In the genomic region with DNA sequence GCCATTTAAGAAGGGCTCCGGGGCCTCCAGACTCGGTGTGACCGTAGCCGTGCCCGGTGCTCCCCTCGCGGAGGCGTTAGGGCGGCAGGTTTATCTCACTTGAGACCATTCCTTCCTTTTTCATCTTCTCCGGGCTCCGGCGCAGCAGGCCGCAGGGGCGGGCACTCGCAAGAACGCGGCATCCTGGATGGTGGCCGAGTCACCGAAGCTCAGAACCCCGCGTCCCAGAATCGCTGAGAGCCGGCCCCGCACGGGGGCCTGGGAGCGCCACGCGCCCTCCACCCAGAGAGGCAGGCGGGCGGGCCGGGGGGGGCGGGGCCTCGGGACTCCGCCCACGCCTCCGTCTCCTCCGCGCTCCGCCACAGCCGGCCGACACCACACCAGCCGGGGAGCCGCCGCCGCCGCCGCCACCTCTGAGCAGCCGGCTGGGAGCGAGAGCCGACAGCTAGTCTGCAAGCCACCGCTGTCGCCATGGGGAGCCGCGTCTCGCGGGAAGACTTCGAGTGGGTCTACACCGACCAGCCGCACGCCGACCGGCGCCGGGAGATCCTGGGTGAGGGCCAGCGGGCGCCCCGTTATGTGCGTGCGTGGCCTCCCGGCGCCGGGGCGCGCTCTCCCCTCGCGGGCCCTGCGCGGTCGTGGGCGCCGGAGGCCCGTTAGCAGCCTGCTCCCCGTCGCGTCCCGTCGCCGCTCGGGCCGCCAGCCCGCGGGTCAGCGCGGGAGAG, we compare ENCODE assay signal across 8 cellular contexts. TPM values are rescaled to one million over a fixed set of nuclear protein-coding genes. Genes with fewer than 3 reads are reported as not detected.
DNase-seq lines count a peak whose midpoint lies in the region; ATAC-seq and TF ChIP-seq lines count a peak whose summit lies in the region.

A gene (plus strand): TSS at position 375 of the 725 bp plus-strand sequence. CDS start 97 bp downstream, at position 472.

- H3K4me3 Mint-ChIP-seq in immature natural killer cell, result peak within 1 kb of the TSS; percentile 85 to 92 (median 87)

- H3K27me3 ChIP-seq in WERI-Rb-1 (ENCODE audit: insufficient read depth, low read depth, severe bottlenecking) (no peaks in the 10 kb centered on the region), breast epithelium (no peaks in the 10 kb centered on the region), spleen (replicated peaks in 1 of 7) (no peaks in the 10 kb centered on the region)

- peaks cover 0 to 2% (median 0%) of the 10 kb centered on the region in 6 donors for H3K9me3 Mint-ChIP-seq in immature natural killer cell

- no peaks in the 10 kb centered on the region for H3K36me3 Mint-ChIP-seq in immature natural killer cell

- no peak for TF ChIP-seq CTCF in WERI-Rb-1 (IDR thresholded peaks at IDR 0.05; ENCODE audit: low read depth, low read length)
- no peak for TF ChIP-seq CTCF in breast epithelium (IDR thresholded peaks at IDR 0.05)
- TF ChIP-seq CTCF in spleen (IDR thresholded peaks at IDR 0.05 in 8 of 11, conservative IDR thresholded peaks at IDR 0.05 in 3 of 11), result peak in 2 of 11 experiments; percentile 7 to 18

- 0 to 1% (median 0%) methylated on average over 35 to 94 of the region's 94 CpGs for WGBS in spleen, 5 donors

- peaks cover 30 to 34% of the 10 kb centered on the region in 2 donors for H3K4me1 Mint-ChIP-seq in immature natural killer cell

- H3K27me3 Mint-ChIP-seq in immature natural killer cell (ENCODE audit: low read depth in 3 of 3), result peaks cover 6 to 11% (median 7%) of the 10 kb centered on the region in 3 donors

- no peaks in the 10 kb centered on the region; the same call in 1 of the 2 replicates for H3K36me3 ChIP-seq in WERI-Rb-1
- no peaks in the 10 kb centered on the region for H3K36me3 ChIP-seq in breast epithelium
- peaks cover 0 to 22% (median 0%) of the 10 kb centered on the region in 6 donors for H3K36me3 ChIP-seq in spleen

- DNase-seq in ACHN (peak; percentile 95), NCI-H2171 (lab: John Stamatoyannopoulos, UW) (peak; percentile 86), WERI-Rb-1 (peak; percentile 85), breast epithelium (ENCODE audit: low spot score in 2 of 2) (peak; percentile 77 to 84), immature natural killer cell (peak; percentile 85 to 87 (median 87)), spleen (peak; percentile 97)

- peak within 1 kb of the TSS; percentile 91 for H3K27ac ChIP-seq in WERI-Rb-1
- H3K27ac ChIP-seq in breast epithelium, result peak within 1 kb of the TSS; percentile 94 to 98
- H3K27ac ChIP-seq in spleen, result peak within 1 kb of the TSS; percentile 96 to 99 (median 99)

- H3K27ac Mint-ChIP-seq in immature natural killer cell, result peak within 1 kb of the TSS; percentile 81 to 95 (median 94)

- H3K4me3 ChIP-seq in WERI-Rb-1 (ENCODE audit: low read depth, low read length) (peak within 1 kb of the TSS; percentile 57), breast epithelium (peak within 1 kb of the TSS; percentile 91 to 99 (median 94)), spleen (peak within 1 kb of the TSS; percentile 68 to 96 (median 88))

- ATAC-seq in GM18868 (IDR thresholded peaks at IDR 0.05; ENCODE audit: unreplicated experiment) (peak; percentile 70), HG03097 (IDR thresholded peaks at IDR 0.05; ENCODE audit: low FRiP score, unreplicated experiment) (peak; percentile 61)

- intact Hi-C loops in breast epithelium (cut with DNase I; ENCODE audit: low total_unique reads), result no loop called here
- intact Hi-C loops in spleen (cut with DNase I; ENCODE audit: low total_unique reads), result loop anchor here (5.0 kb wide), 1 partner anchor 64 kb away; no protein-coding TSS in a partner anchor

- in situ Hi-C loops in ACHN (cut with HindIII; ENCODE audit: low pct_ligation_motif_present, low pct_unique_long_range_greater_than_20kb, low sequenced_read_pairs), result no loop called here

- H3K4me1 ChIP-seq in breast epithelium (no peaks in the 10 kb centered on the region), spleen (peaks cover 9 to 66% (median 49%) of the 10 kb centered on the region in 6 donors)

- TF ChIP-seq POLR2A in breast epithelium (IDR thresholded peaks at IDR 0.05) (peak; percentile 26), spleen (IDR thresholded peaks at IDR 0.05) (peak in 2 of 3 donors; percentile 65 to 94)

- H3K9me3 ChIP-seq in WERI-Rb-1 (ENCODE audit: severe bottlenecking), result no peaks in the 10 kb centered on the region
- no peaks in the 10 kb centered on the region for H3K9me3 ChIP-seq in breast epithelium
- H3K9me3 ChIP-seq in spleen, result no peaks in the 10 kb centered on the region

RNA-seq across cellular contexts. Expression of the gene that starts here (rescaled TPM):
- total RNA-seq in breast epithelium, result 10 to 100 TPM; 74.9 to 84.4 (median 81.0) TPM
- 10 to 100 TPM; 60.7 to 93.9 (median 65.9) TPM for polyA plus RNA-seq in immature natural killer cell
- 100 to 1,000 TPM in 1 of 7 donors, 10 to 100 TPM in 6; 48.8 to 102 (median 63.2) TPM for total RNA-seq in spleen
- polyA plus RNA-seq in spleen, result 10 to 100 TPM; 29.2 to 35.4 (median 33.9) TPM

Comparison
In these comparisons a context has a peak if more than half of its experiments do, and no peak if none do; other contexts are left out.
1. Peak in every context shown above with its lines: DNase-seq, ATAC-seq, H3K4me3 ChIP-seq and H3K27ac ChIP-seq.